In the genomic region with DNA sequence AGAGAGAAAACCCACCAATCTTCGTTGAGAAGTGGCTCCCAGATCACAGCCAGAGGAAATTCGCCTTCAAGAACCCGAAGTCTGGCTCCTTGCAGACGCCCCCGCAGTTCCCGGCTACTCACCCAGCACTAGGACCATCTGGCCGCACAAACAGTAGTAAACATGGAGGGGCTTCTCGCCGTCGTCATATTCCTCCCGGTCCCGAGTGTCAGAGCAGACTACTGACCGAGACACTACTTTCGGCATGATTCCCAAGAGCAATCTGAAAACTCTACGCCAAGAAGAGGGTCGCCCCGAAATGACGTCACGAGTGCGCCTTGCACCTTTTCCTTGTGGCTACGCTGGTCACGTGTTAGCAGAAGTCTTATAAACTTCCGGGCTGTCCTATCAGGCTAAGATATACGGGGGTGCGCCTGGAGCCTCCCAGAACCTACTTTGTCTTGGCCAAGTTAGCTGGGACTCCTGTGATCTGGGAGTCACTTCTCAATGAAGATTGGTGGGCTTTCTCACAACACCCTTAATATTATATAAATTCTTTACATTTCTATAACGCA, we compare ENCODE assay signal across 8 cellular contexts. TPM values are rescaled to one million over a fixed set of nuclear protein-coding genes. Genes with fewer than 3 reads are reported as not detected.
A peak's percentile ranks its signal among the peaks of the same experiment; 100 is the strongest.
DNase-seq lines count a peak whose midpoint lies in the region; ATAC-seq and TF ChIP-seq lines count a peak whose summit lies in the region.

A gene (minus strand): TSS at position 300 of the 554 bp plus-strand sequence. CDS start 54 bp downstream, at position 246.

- peaks cover 9% of the 10 kb centered on the region for H3K4me1 Mint-ChIP-seq in activated T-helper 17 cell treated with anti-CD3 and anti-CD28 coated beads, Interleukin-2, amount 50 U/mL, for 72 hours
- peaks cover 7 to 12% of the 10 kb centered on the region in 2 donors for H3K4me1 Mint-ChIP-seq in natural killer cell

- H3K4me3 Mint-ChIP-seq in activated T-helper 17 cell treated with anti-CD3 and anti-CD28 coated beads, Interleukin-2, amount 50 U/mL, for 72 hours: peak within 1 kb of the TSS; percentile 87
- H3K4me3 Mint-ChIP-seq in natural killer cell: peak within 1 kb of the TSS; percentile 84

- H3K9ac ChIP-seq in DND-41 (ENCODE audit: low read depth, low read length) (peak within 1 kb of the TSS; percentile 62), Loucy (ENCODE audit: low read depth, low read length, poor library complexity, severe bottlenecking) (peak within 1 kb of the TSS; percentile 80)

- H3K27ac Mint-ChIP-seq in activated T-helper 17 cell treated with anti-CD3 and anti-CD28 coated beads, Interleukin-2, amount 50 U/mL, for 72 hours: peak within 1 kb of the TSS; percentile 90
- H3K27ac Mint-ChIP-seq in natural killer cell: peak within 1 kb of the TSS; percentile 76 to 88

- no peaks in the 10 kb centered on the region for H3K9me2 ChIP-seq in Loucy (replicated peaks; ENCODE audit: low read depth, low read length)

- H3K4me3 ChIP-seq in DND-41 (ENCODE audit: low read depth in 1 of 2, low read length in 2 of 2): peak within 1 kb of the TSS; percentile 81 to 82
- peak within 1 kb of the TSS; percentile 91 for H3K4me3 ChIP-seq in Loucy (ENCODE audit: low read length, poor library complexity, severe bottlenecking)
- peak within 1 kb of the TSS; percentile 46 for H3K4me3 ChIP-seq in RWPE2 (ENCODE audit: severe bottlenecking)

- H3K4me1 ChIP-seq in DND-41 (ENCODE audit: insufficient read depth, low read length): peaks cover 22% of the 10 kb centered on the region
- peaks cover 3% of the 10 kb centered on the region for H3K4me1 ChIP-seq in Loucy (ENCODE audit: insufficient read depth, low read length, poor library complexity, severe bottlenecking)
- H3K4me1 ChIP-seq in RWPE2 (ENCODE audit: insufficient read depth, poor library complexity, severe bottlenecking): no peaks in the 10 kb centered on the region

- intact Hi-C loops in natural killer cell (cut with micrococcal nuclease): loop anchor here (1.0 kb wide), 1 partner anchor 9 kb away; a partner anchor contains a TSS

- TF ChIP-seq CTCF in DND-41 (IDR thresholded peaks at IDR 0.05; ENCODE audit: borderline replicate concordance, extremely low read depth, low read length, poor library complexity, severe bottlenecking) (no peak), Loucy (conservative IDR thresholded peaks at IDR 0.05; ENCODE audit: low read length) (no peak), RWPE2 (IDR thresholded peaks at IDR 0.05; ENCODE audit: poor library complexity, severe bottlenecking) (no peak), natural killer cell (IDR thresholded peaks at IDR 0.05) (no peak)

- H3K27me3 ChIP-seq in DND-41 (ENCODE audit: insufficient read depth, low read length, poor library complexity) (no peaks in the 10 kb centered on the region), Loucy (ENCODE audit: insufficient read depth, low read length, poor library complexity, severe bottlenecking) (no peaks in the 10 kb centered on the region), RWPE2 (ENCODE audit: insufficient read depth, poor library complexity, severe bottlenecking) (no peaks in the 10 kb centered on the region)

- no peaks in the 10 kb centered on the region for H3F3A ChIP-seq in Loucy (ENCODE audit: low read depth)

- ATAC-seq in DND-41 (ENCODE audit: insufficient read depth, low read depth) (peak; percentile 100), RWPE2 (ENCODE audit: low read depth) (peak; percentile 95), natural killer cell (peak; percentile 95 to 98 (median 96))
- peak; percentile 100 for ATAC-seq in activated T-helper 17 cell treated with anti-CD3 and anti-CD28 coated beads, Interleukin-2, amount 50 U/mL, for 72 hours (replicated peaks)

- peaks cover 20% of the 10 kb centered on the region for H3K79me2 ChIP-seq in DND-41 (ENCODE audit: insufficient read depth, low read length)
- peaks cover 18% of the 10 kb centered on the region for H3K79me2 ChIP-seq in Loucy (ENCODE audit: insufficient read depth, low read length)

- H3K4me2 ChIP-seq in DND-41 (ENCODE audit: insufficient read depth, low read length) (peak within 1 kb of the TSS; percentile 93), Loucy (ENCODE audit: low read depth, low read length, poor library complexity, severe bottlenecking) (peak within 1 kb of the TSS; percentile 81)

- no peaks in the 10 kb centered on the region for H3K27me3 Mint-ChIP-seq in activated T-helper 17 cell treated with anti-CD3 and anti-CD28 coated beads, Interleukin-2, amount 50 U/mL, for 72 hours
- no peaks in the 10 kb centered on the region for H3K27me3 Mint-ChIP-seq in natural killer cell (ENCODE audit: low read depth in 2 of 2)

- no peaks in the 10 kb centered on the region for H3K9me3 ChIP-seq in DND-41 (ENCODE audit: insufficient read depth, low read length, severe bottlenecking)
- no peaks in the 10 kb centered on the region for H3K9me3 ChIP-seq in Loucy (ENCODE audit: insufficient read depth, low read depth, low read length)
- no peaks in the 10 kb centered on the region for H3K9me3 ChIP-seq in RWPE2 (ENCODE audit: severe bottlenecking)

- H4K20me1 ChIP-seq in DND-41 (ENCODE audit: insufficient read depth, low read length) (no peaks in the 10 kb centered on the region), Loucy (ENCODE audit: insufficient read depth, low read length, poor library complexity, severe bottlenecking) (no peaks in the 10 kb centered on the region)

- peaks cover 16% of the 10 kb centered on the region for H3K36me3 Mint-ChIP-seq in activated T-helper 17 cell treated with anti-CD3 and anti-CD28 coated beads, Interleukin-2, amount 50 U/mL, for 72 hours (ENCODE audit: low read depth)
- H3K36me3 Mint-ChIP-seq in natural killer cell: no peaks in the 10 kb centered on the region

- peaks cover 6% of the 10 kb centered on the region; the same call in 1 of the 2 replicates for H3K36me3 ChIP-seq in DND-41 (ENCODE audit: insufficient read depth, low read length)
- H3K36me3 ChIP-seq in Loucy (ENCODE audit: insufficient read depth, low read length): no peaks in the 10 kb centered on the region
- H3K36me3 ChIP-seq in RWPE2 (ENCODE audit: low read depth): no peaks in the 10 kb centered on the region

- H3K9me3 Mint-ChIP-seq in activated T-helper 17 cell treated with anti-CD3 and anti-CD28 coated beads, Interleukin-2, amount 50 U/mL, for 72 hours: no peaks in the 10 kb centered on the region
- H3K9me3 Mint-ChIP-seq in natural killer cell: no peaks in the 10 kb centered on the region

- H3K27ac ChIP-seq in DND-41 (ENCODE audit: low read length) (peak within 1 kb of the TSS; percentile 66), RWPE2 (ENCODE audit: poor library complexity, severe bottlenecking) (no peak within 1 kb of the TSS)

- peak; percentile 90 for DNase-seq in DND-41
- peak; percentile 96 for DNase-seq in H4 (ENCODE audit: low spot score)
- DNase-seq in RWPE2 (ENCODE audit: low spot score): peak; percentile 80
- DNase-seq in fibroblast of peridontal ligament (ENCODE audit: extremely low read depth): peak; percentile 94
- DNase-seq in natural killer cell: peak; percentile 82
- peak; percentile 61 to 84 (median 78) for DNase-seq in stimulated activated naive CD4-positive, alpha-beta T cell (lab: John Stamatoyannopoulos, UW)

- peak within 1 kb of the TSS; percentile 69 for H2AFZ ChIP-seq in DND-41 (ENCODE audit: low read depth, low read length)
- H2AFZ ChIP-seq in Loucy (ENCODE audit: low read length): peak within 1 kb of the TSS; percentile 87

RNA-seq across cellular contexts. Expression of the gene that starts here (rescaled TPM):
- total RNA-seq in H4 (2014; rRNA removed; shearing (Covaris generic)): 49.7 and 62.8 TPM in 2 replicates
- total RNA-seq in activated T-helper 17 cell treated with anti-CD3 and anti-CD28 coated beads, Interleukin-2, amount 50 U/mL, for 72 hours: 10 to 100 TPM; 14.8 to 21.1 TPM
- total RNA-seq in natural killer cell: 10 to 100 TPM; 23.5 to 29.2 (median 23.8) TPM
